Comparison of ENCODE assay signal across 28 cellular contexts in the genomic region with DNA sequence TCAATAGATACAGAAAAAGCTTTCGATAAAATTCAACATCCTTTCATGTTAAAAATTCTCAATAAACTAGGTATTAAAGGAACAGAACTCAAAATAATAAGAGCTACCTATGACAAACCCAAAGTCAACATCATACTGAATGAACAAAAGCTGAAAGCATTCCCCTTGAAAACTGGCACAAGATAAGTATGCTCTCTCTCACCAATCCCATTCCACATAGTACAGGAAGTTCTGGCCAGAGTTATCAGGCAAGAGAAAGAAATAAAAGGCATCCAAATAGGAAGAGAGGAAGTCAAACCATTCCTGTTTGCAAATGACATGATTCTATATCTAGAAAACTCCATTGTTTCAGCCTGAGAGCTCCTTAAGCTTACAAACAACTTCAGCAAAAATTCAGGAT.
"Had no signal": no experiment of that assay in that cellular context is flagged by ENCODE, and none has a peak within 500 bp of the region (broad histone marks: within the 10 kb centered on the region; RNA-seq: fewer than 3 reads in every experiment).

No MANE protein-coding gene starts in this region.

- H3K36me3 ChIP-seq: adrenal gland, gastrocnemius medialis, heart left ventricle had no signal

- H3K27me3 ChIP-seq: adrenal gland, foreskin keratinocyte, gastrocnemius medialis, heart left ventricle had no signal

- H3K4me1 ChIP-seq: adrenal gland, foreskin keratinocyte, gastrocnemius medialis, heart left ventricle had no signal

- H3K4me3 ChIP-seq: adrenal gland, coronary artery, gastrocnemius medialis, heart left ventricle had no signal

- DNase-seq: activated CD4-positive, alpha-beta memory T cell treated with anti-CD3 and anti-CD28 coated beads for 36 hours; activated CD4-positive, alpha-beta T cell treated with anti-CD3 and anti-CD28 coated beads for 36 hours; activated CD4-positive, alpha-beta T cell treated with anti-CD3 and anti-CD28 coated beads, Interleukin-2, amount 10 ng/mL, durations not matched to agents 24 days and 14 days; activated CD4-positive, CD25-positive, alpha-beta regulatory T cell; activated CD4-positive, CD25-positive, alpha-beta regulatory T cell treated with anti-CD3 and anti-CD28 coated beads, Interleukin-2, amount 50 U/mL, for 72 hours; activated CD8-positive, alpha-beta memory T cell treated with anti-CD3 and anti-CD28 coated beads, Interleukin-2, amount 10 ng/mL, durations not matched to agents 7 days and 5 days; activated CD8-positive, alpha-beta memory T cell treated with anti-CD3 and anti-CD28 coated beads, Interleukin-2, amount 50 U/mL, for 4 hours; activated CD8-positive, alpha-beta T cell treated with anti-CD3 and anti-CD28 coated beads, Interleukin-2, amount 10 ng/mL, durations not matched to agents 7 days and 5 days; activated effector memory CD4-positive, alpha-beta T cell treated with anti-CD3 and anti-CD28 coated beads, Interleukin-2, amount 50 U/mL, for 16 hours; activated naive CD4-positive, alpha-beta T cell treated with anti-CD3 and anti-CD28 coated beads for 36 hours; activated naive CD8-positive, alpha-beta T cell treated with anti-CD3 and anti-CD28 coated beads for 36 hours; activated naive CD8-positive, alpha-beta T cell treated with anti-CD3 and anti-CD28 coated beads, Interleukin-2, amount 50 U/mL, for 24 hours; activated T-cell treated with anti-CD3 and anti-CD28 coated beads, Interleukin-2, amount 50 U/mL, for 1 hour; activated T-cell treated with anti-CD3 and anti-CD28 coated beads, Interleukin-2, amount 50 U/mL, for 48 hours; adrenal gland; amygdala; aorta; effector CD4-positive, alpha-beta T cell; effector memory CD8-positive, alpha-beta T cell; foreskin keratinocyte; gastrocnemius medialis; glutamatergic neuron; heart left ventricle; T-helper 1 cell; T-helper 17 cell; T1000 had no signal

- H3K27ac ChIP-seq: adrenal gland, coronary artery, foreskin keratinocyte, gastrocnemius medialis, heart left ventricle had no signal

- H3K9me3 ChIP-seq: adrenal gland, gastrocnemius medialis had no signal

- FAIRE-seq: bronchial epithelial cell had no signal
